In genomic region chr16:1165511-1165910, GRCh38 we compare ENCODE assay signal across 1 cellular context.
TF ChIP-seq lines count a peak whose summit lies in the region.

No MANE protein-coding gene starts in this region.

TF ChIP-seq in WTC11, 78 proteins besides CTCF, POLR2A, EP300 and RAD21:
- TF ChIP-seq GRHL2 (CRISPR knock-in tag; IDR thresholded peaks at IDR 0.05; ENCODE audit: insufficient replicate concordance, severe bottlenecking) (no peak), TEAD4 (CRISPR knock-in tag; IDR thresholded peaks at IDR 0.05) (no peak), ZMAT4 (CRISPR knock-in tag; IDR thresholded peaks at IDR 0.05) (no peak), ZNF396 (CRISPR knock-in tag; IDR thresholded peaks at IDR 0.05; ENCODE audit: borderline replicate concordance) (no peak), CBFB (CRISPR knock-in tag; IDR thresholded peaks at IDR 0.05; ENCODE audit: low read depth) (no peak), ETV6 (CRISPR knock-in tag; IDR thresholded peaks at IDR 0.05) (no peak), PREB (CRISPR knock-in tag; IDR thresholded peaks at IDR 0.05; ENCODE audit: borderline replicate concordance) (no peak), ARID4B (CRISPR knock-in tag; IDR thresholded peaks at IDR 0.05; ENCODE audit: borderline replicate concordance) (no peak), MYBL2 (CRISPR knock-in tag; IDR thresholded peaks at IDR 0.05) (no peak), NFE2L1 (CRISPR knock-in tag; IDR thresholded peaks at IDR 0.05) (no peak), PRDM15 (CRISPR knock-in tag; IDR thresholded peaks at IDR 0.05) (no peak), AFF4 (CRISPR knock-in tag; IDR thresholded peaks at IDR 0.05; ENCODE audit: borderline replicate concordance) (no peak), FOXJ3 (CRISPR knock-in tag; IDR thresholded peaks at IDR 0.05; ENCODE audit: borderline replicate concordance) (no peak)
